30 cellular contexts compared by ENCODE assay signal in the genomic region with DNA sequence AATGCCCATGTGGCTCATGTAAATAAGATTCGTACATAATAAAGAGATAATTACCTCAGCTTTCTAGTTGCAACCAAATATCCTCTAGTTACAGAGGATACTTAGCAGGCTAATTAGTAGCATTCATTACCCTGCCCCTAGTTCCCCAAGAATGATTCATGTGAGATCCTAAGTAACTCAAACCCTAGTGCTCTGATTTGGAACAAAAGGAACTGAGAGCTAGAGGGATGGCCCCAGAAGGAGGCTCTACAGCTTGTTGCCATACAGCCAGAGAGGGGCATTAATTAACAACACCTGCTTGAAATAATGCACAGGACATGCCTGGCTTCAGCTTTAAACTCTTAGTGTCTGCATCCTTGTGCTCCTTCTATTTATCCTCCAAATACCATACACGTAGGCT.
"Had no signal": no experiment of that assay in that cellular context is flagged by ENCODE, and none has a peak within 500 bp of the region (broad histone marks: within the 10 kb centered on the region; RNA-seq: fewer than 3 reads in every experiment).

No MANE protein-coding gene starts in this region.

- H3K4me3 ChIP-seq: coronary artery, esophagus squamous epithelium, heart right ventricle, left lung, mucosa of descending colon, prostate gland, right atrium auricular region, smooth muscle cell, testis, tibial artery had no signal

- H3K4me2 ChIP-seq: smooth muscle cell had no signal

- FAIRE-seq: endometrium, islet of Langerhans had no signal

- H3K4me1 ChIP-seq: esophagus squamous epithelium, left lung, prostate gland, right atrium auricular region, testis, tibial artery had no signal

- DNase-seq: dermis blood vessel endothelial cell; effector memory CD8-positive, alpha-beta T cell; erythroblast; esophagus squamous epithelium; foreskin melanocyte; glutamatergic neuron; heart right ventricle; hippocampal formation; left cardiac atrium; left lung; mesenchymal stem cell; mucosa of descending colon; naive B cell; nucleus accumbens; stimulated activated CD4-positive, alpha-beta T cell treated with anti-CD3 and anti-CD28 coated beads, Interleukin-12 subunit alpha, Interleukin-12 subunit beta, amount 100 ng/mL, for 4 hours; stimulated activated CD4-positive, alpha-beta T cell treated with anti-CD3 and anti-CD28 coated beads, Interleukin-1b, Interleukin-23, amount 100 ng/mL, for 48 hours; stimulated activated CD4-positive, alpha-beta T cell treated with anti-CD3 and anti-CD28 coated beads, Interleukin-4, amount 100 ng/mL, for 1 hour; stimulated activated CD8-positive, alpha-beta memory T cell treated with anti-CD3 and anti-CD28 coated beads, Interleukin-4, amount 100 ng/mL, for 48 hours; stimulated activated naive CD8-positive, alpha-beta T cell treated with anti-CD3 and anti-CD28 coated beads, Interleukin-15, Interleukin-2, amounts not matched to agents 100 U/mL and 50 U/mL, for 24 hours; substantia nigra; testis; tibial artery had no signal

- H3K27ac ChIP-seq: coronary artery, esophagus squamous epithelium, heart right ventricle, left lung, prostate gland, right atrium auricular region, testis, tibial artery had no signal

- H3K36me3 ChIP-seq: esophagus squamous epithelium, heart right ventricle, left lung, prostate gland, right atrium auricular region, tibial artery had no signal

- H3K27me3 ChIP-seq: esophagus squamous epithelium, heart right ventricle, left lung, right atrium auricular region, testis, tibial artery had no signal

- H3K9me3 ChIP-seq: esophagus squamous epithelium, heart right ventricle, left lung, mucosa of descending colon, prostate gland, right atrium auricular region, testis, tibial artery had no signal

- ATAC-seq: effector memory CD8-positive, alpha-beta T cell; heart right ventricle; left cardiac atrium; left lung; mucosa of descending colon; natural killer cell treated with Interleukin-12 subunit alpha and Interleukin-12 subunit beta and Interleukin-15 and Interleukin-18, amount 100 ng/mL, for 72 hours; sciatic nerve had no signal
